Comparison of ENCODE assay signal across 7 cellular contexts in the genomic region with DNA sequence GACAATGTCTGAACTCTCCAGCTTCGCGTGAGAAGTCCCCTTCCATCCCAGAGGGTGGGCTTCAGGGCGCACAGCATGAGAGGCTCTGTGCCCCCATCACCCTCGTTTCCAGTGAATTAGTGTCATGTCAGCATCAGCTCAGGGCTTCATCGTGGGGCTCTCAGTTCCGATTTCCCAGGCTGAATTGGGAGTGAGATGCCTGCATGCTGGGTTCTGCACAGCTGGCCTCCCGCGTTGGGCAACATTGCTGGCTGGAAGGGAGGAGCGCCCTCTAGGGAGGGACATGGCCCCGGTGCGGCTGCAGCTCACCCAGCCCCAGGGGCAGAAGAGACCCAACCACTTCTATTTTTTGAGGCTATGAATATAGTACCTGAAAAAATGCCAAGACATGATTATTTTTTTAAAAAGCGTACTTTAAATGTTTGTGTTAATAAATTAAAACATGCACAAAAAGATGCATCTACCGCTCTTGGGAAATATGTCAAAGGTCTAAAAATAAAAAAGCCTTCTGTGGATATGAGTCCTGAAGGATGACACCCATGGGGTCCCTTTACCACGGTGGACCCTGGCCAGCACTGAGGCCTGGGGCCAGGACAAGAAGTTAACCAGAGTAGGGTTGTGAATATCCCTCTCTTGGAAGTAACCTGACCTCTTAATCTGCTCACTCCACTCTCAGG. TPM values are rescaled to one million over a fixed set of nuclear protein-coding genes. Genes with fewer than 3 reads are reported as not detected.
A peak's percentile ranks its signal among the peaks of the same experiment; 100 is the strongest.
DNase-seq lines count a peak whose midpoint lies in the region; ATAC-seq and TF ChIP-seq lines count a peak whose summit lies in the region.

No MANE protein-coding gene starts in this region.

- no peak overlapping the region for H3K4me2 ChIP-seq in IMR-90 (ENCODE audit: low read depth, low read length)

- H3K9me1 ChIP-seq in IMR-90 (ENCODE audit: insufficient read depth, low read length): no peaks in the 10 kb centered on the region

- no peak overlapping the region for H2BK5ac ChIP-seq in IMR-90 (ENCODE audit: low read depth, low read length, poor library complexity, severe bottlenecking)

- H3K36me3 ChIP-seq in IMR-90 (ENCODE audit: control insufficient read depth, insufficient read depth, low read length): no peaks in the 10 kb centered on the region

- no peak overlapping the region for H3K27ac ChIP-seq in IMR-90 (ENCODE audit: insufficient read depth, low read length)

- in situ Hi-C loops in GM13976 (cut with MboI; ENCODE audit: low sequenced_read_pairs, unreplicated experiment): no loop called here
- in situ Hi-C loops in IMR-90 (cut with MboI; ENCODE audit: low sequenced_read_pairs): no loop called here
- in situ Hi-C loops in astrocyte of the spinal cord (cut with HindIII; ENCODE audit: low sequenced_read_pairs): no loop called here

- no peaks in the 10 kb centered on the region; the same call in 1 of the 2 replicates for H3K4me1 ChIP-seq in IMR-90 (ENCODE audit: control insufficient read depth, insufficient read depth, low read length)

- H3K14ac ChIP-seq in IMR-90 (replicated peaks; ENCODE audit: low read depth, low read length): no peak overlapping the region

- TF ChIP-seq CTCF in GM13976 (IDR thresholded peaks at IDR 0.05; ENCODE audit: borderline replicate concordance, control extremely low read depth, extremely low read depth, insufficient read depth, missing control alignments) (peak; percentile 89), IMR-90 (conservative IDR thresholded peaks at IDR 0.05; ENCODE audit: low read depth, low read length) (peak; percentile 64), astrocyte of the spinal cord (IDR thresholded peaks at IDR 0.05; ENCODE audit: low read depth, low read length) (peak; percentile 41)

- H2AK9ac ChIP-seq in IMR-90 (replicated peaks; ENCODE audit: low read depth, low read length, poor library complexity): peak overlapping the region; percentile 5

- ATAC-seq in IMR-90 (ENCODE audit: low read depth): peak; percentile 89
- ATAC-seq in GM19035 (IDR thresholded peaks at IDR 0.05; ENCODE audit: unreplicated experiment): no peak

- no peak overlapping the region for H3K9ac ChIP-seq in IMR-90 (ENCODE audit: low read depth, low read length)

- TF ChIP-seq RAD21 in IMR-90 (IDR thresholded peaks at IDR 0.05; ENCODE audit: low read length): peak; percentile 51

- peaks cover 14% of the 10 kb centered on the region for H3K4me1 Mint-ChIP-seq in T-helper 2 cell treated with Interferon-gamma antibody and Interleukin-4, amounts not matched to agents 5 μg/mL and 100 μg/mL, for 36 hours (ENCODE audit: low read depth)

- H2AFZ ChIP-seq in IMR-90 (replicated peaks; ENCODE audit: low read length, poor library complexity): peak overlapping the region; percentile 56

- TF ChIP-seq POLR2A in IMR-90 (IDR thresholded peaks at IDR 0.05; ENCODE audit: low read depth, low read length): no peak

- H2BK20ac ChIP-seq in IMR-90 (ENCODE audit: low read depth, low read length): no peak overlapping the region

- peaks cover 14% of the 10 kb centered on the region for H3K27me3 ChIP-seq in IMR-90 (ENCODE audit: control insufficient read depth, insufficient read depth, low read length)

- H3K18ac ChIP-seq in IMR-90 (ENCODE audit: low read depth, low read length): no peak overlapping the region

- H2AK5ac ChIP-seq in IMR-90 (ENCODE audit: low read depth, low read length): no peak overlapping the region

- H3K9me3 Mint-ChIP-seq in T-helper 2 cell treated with Interferon-gamma antibody and Interleukin-4, amounts not matched to agents 5 μg/mL and 100 μg/mL, for 36 hours: no peaks in the 10 kb centered on the region

- dilution Hi-C loops in IMR-90 (cut with HindIII; ENCODE audit: low sequenced_read_pairs, unreplicated experiment): no loop called here

- H3K4ac ChIP-seq in IMR-90 (ENCODE audit: low read depth, low read length): no peak overlapping the region

- POLR2A ChIA-PET in IMR-90 (lab: Charles Lee; ENCODE audit: unreplicated experiment): no interaction called here

- H3K79me1 ChIP-seq in IMR-90 (ENCODE audit: low read depth in 1 of 2, low read length in 2 of 2): no peaks in the 10 kb centered on the region

- DNase-seq in GM13976 (ENCODE audit: low spot score): peak; percentile 86
- DNase-seq in IMR-90: peak; percentile 40
- DNase-seq in T-helper 2 cell treated with Interferon-gamma antibody and Interleukin-4, amounts not matched to agents 5 μg/mL and 100 μg/mL, for 36 hours (ENCODE audit: low spot score): peak; percentile 57
- no peak for DNase-seq in astrocyte of the spinal cord (ENCODE audit: low read depth, low spot score)
- peak; percentile 28 for DNase-seq in iPS DF 4.7 (ENCODE audit: extremely low read depth, low spot score)
- peak; percentile 27 to 50 for DNase-seq in stimulated activated CD4-positive, alpha-beta T cell treated with anti-CD3 and anti-CD28 coated beads, Interleukin-1b, Interleukin-23, amount 100 ng/mL, for 4 hours (ENCODE audit: low read depth in 2 of 2)

- no peak overlapping the region for H3K23ac ChIP-seq in IMR-90 (ENCODE audit: low read depth, low read length)

- no peaks in the 10 kb centered on the region for H3K9me3 ChIP-seq in IMR-90 (ENCODE audit: control insufficient read depth, insufficient read depth, low read length)

- H4K20me1 ChIP-seq in IMR-90 (ENCODE audit: insufficient read depth, low read length): no peaks in the 10 kb centered on the region; the same call in 1 of the 2 replicates

- H3K27me3 Mint-ChIP-seq in T-helper 2 cell treated with Interferon-gamma antibody and Interleukin-4, amounts not matched to agents 5 μg/mL and 100 μg/mL, for 36 hours (ENCODE audit: low read depth): no peaks in the 10 kb centered on the region

- WGBS in IMR-90 (ENCODE audit: extremely low coverage in 2 of 2, insufficient read length in 1 of 2), 2 experiments: 25% methylated on average over 4 of the region's 14 CpGs; no CpG with 5 or more reads in 1 of the 2 experiments

- no peak overlapping the region for H3K27ac Mint-ChIP-seq in T-helper 2 cell treated with Interferon-gamma antibody and Interleukin-4, amounts not matched to agents 5 μg/mL and 100 μg/mL, for 36 hours

- no TSS peak for BruUV-seq in IMR-90 (replicated peaks; lab: Mats Ljungman, UMichigan)

- H3K4me3 Mint-ChIP-seq in T-helper 2 cell treated with Interferon-gamma antibody and Interleukin-4, amounts not matched to agents 5 μg/mL and 100 μg/mL, for 36 hours: no peak overlapping the region

- CTCF ChIA-PET in IMR-90 (lab: Yijun Ruan, JAX): interaction anchor here (0.7 to 1.3 kb wide), 2 partner anchors 9 to 59 kb away, joined by 3 to 4 read pairs; no protein-coding TSS in a partner anchor

- H3K36me3 Mint-ChIP-seq in T-helper 2 cell treated with Interferon-gamma antibody and Interleukin-4, amounts not matched to agents 5 μg/mL and 100 μg/mL, for 36 hours (ENCODE audit: low read depth): peaks cover 8% of the 10 kb centered on the region

- intact Hi-C loops in IMR-90 (cut with micrococcal nuclease): loop anchor here (2.0 to 10.0 kb wide), 2 partner anchors 62 to 182 kb away; partner anchors contain the start of gene ZNF843

- no peak overlapping the region for H3K56ac ChIP-seq in IMR-90 (ENCODE audit: extremely low read depth, insufficient read depth, low read length)

- H3K4me3 ChIP-seq in IMR-90 (ENCODE audit: insufficient read depth, low read depth, low read length) (no peak overlapping the region), astrocyte of the spinal cord (ENCODE audit: low read depth, low read length) (no peak overlapping the region)

- no peak overlapping the region for H4K5ac ChIP-seq in IMR-90 (ENCODE audit: low read depth, low read length)

- no peak overlapping the region for H2BK15ac ChIP-seq in IMR-90 (ENCODE audit: low read depth, low read length)

- no peak overlapping the region for H4K91ac ChIP-seq in IMR-90 (ENCODE audit: insufficient read depth, low read depth, low read length)

- no peak overlapping the region for H4K8ac ChIP-seq in IMR-90 (ENCODE audit: low read depth in 2 of 2, low read length in 2 of 2)

- no peak overlapping the region for H2BK120ac ChIP-seq in IMR-90 (ENCODE audit: low read depth, low read length)

TF ChIP-seq in IMR-90, 13 proteins besides CTCF, POLR2A, EP300 and RAD21:
- TF ChIP-seq CEBPB (IDR thresholded peaks at IDR 0.05; ENCODE audit: low read depth, low read length): peak; percentile 79
- peak; percentile 27; the same call in 1 of the 2 replicates for TF ChIP-seq MAFK (IDR thresholded peaks at IDR 0.05; ENCODE audit: low read depth, low read length)
- TF ChIP-seq SMC3 (IDR thresholded peaks at IDR 0.05; ENCODE audit: low read depth, low read length): peak; percentile 30; the same call in 1 of the 2 replicates
- TF ChIP-seq BHLHE40 (IDR thresholded peaks at IDR 0.05; ENCODE audit: low read depth, low read length): no peak

RNA-seq across cellular contexts. Expression of gene ITGAD, which starts 10.5 kb away (rescaled TPM):
- total RNA-seq in IMR-90 (2012; rRNA removed): not detected in 2 replicates
- not detected in 2 replicates for polyA plus RNA-seq in IMR-90 (2012; rRNA removed)
- polyA plus RNA-seq in IMR-90 (2012; cell fraction: cytosol; rRNA removed): not detected in 2 replicates
- not detected in 2 replicates for polyA plus RNA-seq in IMR-90 (2012; cell fraction: nucleus; rRNA removed; ENCODE audit: low replicate concordance)

RNA-seq across cellular contexts. Expression of gene ITGAX, which starts 27.6 kb away (rescaled TPM):
- 0.18 TPM in 1 of 2 replicates, not detected in the other for total RNA-seq in IMR-90 (2012; rRNA removed)
- polyA plus RNA-seq in IMR-90 (2012; rRNA removed): 0.09 TPM in 2 replicates
- polyA plus RNA-seq in IMR-90 (2012; cell fraction: cytosol; rRNA removed): 0.12 and 0.17 TPM in 2 replicates
- 0.37 and 0.73 TPM in 2 replicates for polyA plus RNA-seq in IMR-90 (2012; cell fraction: nucleus; rRNA removed; ENCODE audit: low replicate concordance)

RNA-seq across cellular contexts. Expression of gene COX6A2, which starts 45.5 kb away (rescaled TPM):
- not detected in 2 replicates for total RNA-seq in IMR-90 (2012; rRNA removed)
- not detected in 2 replicates for polyA plus RNA-seq in IMR-90 (2012; rRNA removed)
- polyA plus RNA-seq in IMR-90 (2012; cell fraction: cytosol; rRNA removed): not detected in 2 replicates
- polyA plus RNA-seq in IMR-90 (2012; cell fraction: nucleus; rRNA removed; ENCODE audit: low replicate concordance): not detected in 2 replicates

RNA-seq across cellular contexts. Expression of gene ZNF843, which starts 60.0 kb away (rescaled TPM):
- total RNA-seq in IMR-90 (2012; rRNA removed): under 0.01 TPM in 2 replicates
- 0.13 and 0.27 TPM in 2 replicates for polyA plus RNA-seq in IMR-90 (2012; rRNA removed)
- 0.16 and 0.34 TPM in 2 replicates for polyA plus RNA-seq in IMR-90 (2012; cell fraction: cytosol; rRNA removed)
- polyA plus RNA-seq in IMR-90 (2012; cell fraction: nucleus; rRNA removed; ENCODE audit: low replicate concordance): 0.09 and 0.16 TPM in 2 replicates
